In the genomic region with DNA sequence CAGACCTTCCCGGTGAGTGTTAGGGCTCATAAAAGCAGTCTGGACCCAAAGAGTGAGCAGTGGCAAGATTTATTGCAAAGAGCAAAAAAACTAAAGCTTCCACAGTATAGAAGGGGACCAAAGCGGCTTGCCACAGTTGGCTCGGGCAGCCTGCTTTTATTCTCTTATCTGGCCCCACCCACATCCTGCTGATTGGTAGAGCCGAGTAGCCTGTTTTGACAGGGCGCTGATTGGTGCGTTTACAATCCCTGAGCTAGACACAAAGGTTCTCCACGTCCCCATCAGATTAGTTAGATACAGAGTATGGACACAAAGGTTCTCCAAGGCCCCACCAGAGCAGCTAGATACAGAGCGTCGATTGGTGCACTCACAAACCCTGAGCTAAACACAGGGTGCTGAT, we compare ENCODE assay signal across 2 cellular contexts.
TF ChIP-seq lines count a peak whose summit lies in the region.

No MANE protein-coding gene starts in this region.

TF ChIP-seq in WTC11, 78 proteins besides CTCF, POLR2A, EP300 and RAD21:
- TF ChIP-seq NFYB (CRISPR knock-in tag; conservative IDR thresholded peaks at IDR 0.05; ENCODE audit: low read depth), result peak; percentile 22; the same call in 1 of the 2 replicates

TF ChIP-seq in HepG2, 621 proteins besides CTCF, POLR2A, EP300 and RAD21:
- TF ChIP-seq NFYC (CRISPR knock-in tag; IDR thresholded peaks at IDR 0.05), result peak; percentile 53; the same call in 1 of the 2 replicates
- peak; percentile 58 for TF ChIP-seq NFYB (CRISPR knock-in tag; IDR thresholded peaks at IDR 0.05)
